In genomic region chr6:134666174-134666573, GRCh38 we compare ENCODE assay signal across 16 cellular contexts.
"Had no signal": no experiment of that assay in that cellular context is flagged by ENCODE, and none has a peak within 500 bp of the region (broad histone marks: within the 10 kb centered on the region; RNA-seq: fewer than 3 reads in every experiment).

No MANE protein-coding gene starts in this region.

- H3K9me3 Mint-ChIP-seq: nephron had no signal

- H3K4me1 ChIP-seq: esophagus squamous epithelium, gastroesophageal sphincter, right atrium auricular region, suprapubic skin, thyroid gland, upper lobe of left lung, vagina had no signal

- H3K9me3 ChIP-seq: esophagus squamous epithelium, gastroesophageal sphincter, right atrium auricular region, suprapubic skin, thyroid gland, upper lobe of left lung, vagina had no signal

- H3K27ac ChIP-seq: esophagus squamous epithelium, gastroesophageal sphincter, right atrium auricular region, suprapubic skin, thyroid gland, upper lobe of left lung, vagina had no signal

- DNase-seq: dermis blood vessel endothelial cell; esophagus squamous epithelium; foreskin fibroblast; kidney; left cardiac atrium; small intestine; stimulated activated CD4-positive, alpha-beta T cell treated with anti-CD3 and anti-CD28 coated beads, Interleukin-2, amount 100 ng/mL, for 48 hours; stimulated activated naive CD4-positive, alpha-beta T cell treated with Interleukin-2 at 50 U/mL for 16 hours; thyroid gland had no signal

- H3K4me3 Mint-ChIP-seq: nephron had no signal

- H3K27me3 ChIP-seq: esophagus squamous epithelium, gastroesophageal sphincter, right atrium auricular region, suprapubic skin, thyroid gland, upper lobe of left lung, vagina had no signal

- H3K36me3 ChIP-seq: esophagus squamous epithelium, gastroesophageal sphincter, right atrium auricular region, suprapubic skin, thyroid gland, upper lobe of left lung, vagina had no signal

- FAIRE-seq: colon, kidney, small intestine had no signal

- ATAC-seq: gastroesophageal sphincter, left cardiac atrium had no signal

- H3K4me3 ChIP-seq: esophagus squamous epithelium, gastroesophageal sphincter, right atrium auricular region, suprapubic skin, thyroid gland, upper lobe of left lung, vagina had no signal
